ENCODE assay signal across 1 cellular context in the genomic region with DNA sequence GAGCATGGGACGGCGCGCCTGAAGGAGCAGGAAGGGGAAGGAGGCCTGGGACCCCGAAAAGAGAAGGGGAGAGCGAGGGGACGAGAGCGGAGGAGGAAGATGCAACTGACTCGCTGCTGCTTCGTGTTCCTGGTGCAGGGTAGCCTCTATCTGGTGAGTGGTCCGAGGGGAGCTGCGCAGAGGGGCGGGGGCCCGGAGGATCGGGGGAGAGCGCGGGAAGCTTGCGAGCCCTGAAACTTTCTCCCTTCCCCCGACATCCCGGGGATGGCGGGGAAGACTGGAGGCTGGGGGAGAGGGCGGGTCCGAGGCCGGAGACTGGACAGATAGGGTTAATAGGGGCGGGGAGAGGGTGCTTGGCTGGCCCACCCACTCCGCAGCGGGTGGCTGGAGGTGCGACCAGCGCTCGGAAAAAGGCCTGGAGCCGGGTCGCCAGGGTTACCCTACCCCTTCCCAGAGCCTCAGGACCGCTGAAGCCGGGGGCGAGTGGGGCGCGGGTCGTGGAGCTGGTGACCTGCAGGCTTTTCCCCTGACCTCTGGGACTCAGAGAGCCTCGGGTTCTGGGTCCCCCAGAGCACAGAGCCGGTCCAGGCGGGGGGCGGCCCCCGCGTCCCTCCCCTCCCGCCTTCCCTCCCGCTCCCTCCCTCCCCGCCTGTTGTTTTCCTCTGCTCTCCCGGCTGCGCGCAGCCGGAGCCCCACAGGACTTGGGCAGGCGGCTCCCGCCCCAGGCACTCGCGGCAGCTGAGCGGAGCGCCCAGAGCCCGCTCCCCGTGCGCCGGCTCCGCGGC.
A peak's percentile ranks its signal among the peaks of the same experiment; 100 is the strongest.
TF ChIP-seq lines count a peak whose summit lies in the region.

No MANE protein-coding gene starts in this region.

TF ChIP-seq in HepG2, 621 proteins besides CTCF, POLR2A, EP300 and RAD21 (continued from another document and continues in another):
- TF ChIP-seq, protein P1, sequence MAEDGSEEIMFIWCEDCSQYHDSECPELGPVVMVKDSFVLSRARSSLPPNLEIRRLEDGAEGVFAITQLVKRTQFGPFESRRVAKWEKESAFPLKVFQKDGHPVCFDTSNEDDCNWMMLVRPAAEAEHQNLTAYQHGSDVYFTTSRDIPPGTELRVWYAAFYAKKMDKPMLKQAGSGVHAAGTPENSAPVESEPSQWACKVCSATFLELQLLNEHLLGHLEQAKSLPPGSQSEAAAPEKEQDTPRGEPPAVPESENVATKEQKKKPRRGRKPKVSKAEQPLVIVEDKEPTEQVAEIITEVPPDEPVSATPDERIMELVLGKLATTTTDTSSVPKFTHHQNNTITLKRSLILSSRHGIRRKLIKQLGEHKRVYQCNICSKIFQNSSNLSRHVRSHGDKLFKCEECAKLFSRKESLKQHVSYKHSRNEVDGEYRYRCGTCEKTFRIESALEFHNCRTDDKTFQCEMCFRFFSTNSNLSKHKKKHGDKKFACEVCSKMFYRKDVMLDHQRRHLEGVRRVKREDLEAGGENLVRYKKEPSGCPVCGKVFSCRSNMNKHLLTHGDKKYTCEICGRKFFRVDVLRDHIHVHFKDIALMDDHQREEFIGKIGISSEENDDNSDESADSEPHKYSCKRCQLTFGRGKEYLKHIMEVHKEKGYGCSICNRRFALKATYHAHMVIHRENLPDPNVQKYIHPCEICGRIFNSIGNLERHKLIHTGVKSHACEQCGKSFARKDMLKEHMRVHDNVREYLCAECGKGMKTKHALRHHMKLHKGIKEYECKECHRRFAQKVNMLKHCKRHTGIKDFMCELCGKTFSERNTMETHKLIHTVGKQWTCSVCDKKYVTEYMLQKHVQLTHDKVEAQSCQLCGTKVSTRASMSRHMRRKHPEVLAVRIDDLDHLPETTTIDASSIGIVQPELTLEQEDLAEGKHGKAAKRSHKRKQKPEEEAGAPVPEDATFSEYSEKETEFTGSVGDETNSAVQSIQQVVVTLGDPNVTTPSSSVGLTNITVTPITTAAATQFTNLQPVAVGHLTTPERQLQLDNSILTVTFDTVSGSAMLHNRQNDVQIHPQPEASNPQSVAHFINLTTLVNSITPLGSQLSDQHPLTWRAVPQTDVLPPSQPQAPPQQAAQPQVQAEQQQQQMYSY (CRISPR knock-in tag; IDR thresholded peaks at IDR 0.05) = peak; percentile 90
- TF ChIP-seq ZNF569 (CRISPR knock-in tag; IDR thresholded peaks at IDR 0.05; ENCODE audit: borderline replicate concordance) = no peak
- TF ChIP-seq, protein P2, sequence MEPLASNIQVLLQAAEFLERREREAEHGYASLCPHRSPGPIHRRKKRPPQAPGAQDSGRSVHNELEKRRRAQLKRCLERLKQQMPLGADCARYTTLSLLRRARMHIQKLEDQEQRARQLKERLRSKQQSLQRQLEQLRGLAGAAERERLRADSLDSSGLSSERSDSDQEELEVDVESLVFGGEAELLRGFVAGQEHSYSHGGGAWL (CRISPR knock-in tag; IDR thresholded peaks at IDR 0.05) = peak; percentile 40; the same call in 1 of the 2 replicates
- no peak for TF ChIP-seq GPN1 (CRISPR knock-in tag; IDR thresholded peaks at IDR 0.05; ENCODE audit: borderline replicate concordance)
- TF ChIP-seq ZNF205 (CRISPR knock-in tag; IDR thresholded peaks at IDR 0.05) = 0 out of 2 replicates have a peak, but pooled peaks have one; percentile 30
- TF ChIP-seq, protein P3, sequence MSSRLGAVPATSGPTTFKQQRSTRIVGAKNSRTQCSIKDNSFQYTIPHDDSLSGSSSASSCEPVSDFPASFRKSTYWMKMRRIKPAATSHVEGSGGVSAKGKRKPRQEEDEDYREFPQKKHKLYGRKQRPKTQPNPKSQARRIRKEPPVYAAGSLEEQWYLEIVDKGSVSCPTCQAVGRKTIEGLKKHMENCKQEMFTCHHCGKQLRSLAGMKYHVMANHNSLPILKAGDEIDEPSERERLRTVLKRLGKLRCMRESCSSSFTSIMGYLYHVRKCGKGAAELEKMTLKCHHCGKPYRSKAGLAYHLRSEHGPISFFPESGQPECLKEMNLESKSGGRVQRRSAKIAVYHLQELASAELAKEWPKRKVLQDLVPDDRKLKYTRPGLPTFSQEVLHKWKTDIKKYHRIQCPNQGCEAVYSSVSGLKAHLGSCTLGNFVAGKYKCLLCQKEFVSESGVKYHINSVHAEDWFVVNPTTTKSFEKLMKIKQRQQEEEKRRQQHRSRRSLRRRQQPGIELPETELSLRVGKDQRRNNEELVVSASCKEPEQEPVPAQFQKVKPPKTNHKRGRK (CRISPR knock-in tag; IDR thresholded peaks at IDR 0.05) = no peak
- TF ChIP-seq ZSCAN31 (CRISPR knock-in tag; IDR thresholded peaks at IDR 0.05; ENCODE audit: low read depth) = peak; percentile 27; the same call in 1 of the 2 replicates
- no peak for TF ChIP-seq CEBPG (CRISPR knock-in tag; IDR thresholded peaks at IDR 0.05)
- TF ChIP-seq, protein P4, sequence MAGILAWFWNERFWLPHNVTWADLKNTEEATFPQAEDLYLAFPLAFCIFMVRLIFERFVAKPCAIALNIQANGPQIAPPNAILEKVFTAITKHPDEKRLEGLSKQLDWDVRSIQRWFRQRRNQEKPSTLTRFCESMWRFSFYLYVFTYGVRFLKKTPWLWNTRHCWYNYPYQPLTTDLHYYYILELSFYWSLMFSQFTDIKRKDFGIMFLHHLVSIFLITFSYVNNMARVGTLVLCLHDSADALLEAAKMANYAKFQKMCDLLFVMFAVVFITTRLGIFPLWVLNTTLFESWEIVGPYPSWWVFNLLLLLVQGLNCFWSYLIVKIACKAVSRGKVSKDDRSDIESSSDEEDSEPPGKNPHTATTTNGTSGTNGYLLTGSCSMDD (CRISPR knock-in tag; IDR thresholded peaks at IDR 0.05) = no peak
- no peak for TF ChIP-seq ZBTB1 (CRISPR knock-in tag; IDR thresholded peaks at IDR 0.05; ENCODE audit: borderline replicate concordance)
- no peak for TF ChIP-seq ZNF775 (CRISPR knock-in tag; IDR thresholded peaks at IDR 0.05; ENCODE audit: borderline replicate concordance)
- TF ChIP-seq, protein P5, sequence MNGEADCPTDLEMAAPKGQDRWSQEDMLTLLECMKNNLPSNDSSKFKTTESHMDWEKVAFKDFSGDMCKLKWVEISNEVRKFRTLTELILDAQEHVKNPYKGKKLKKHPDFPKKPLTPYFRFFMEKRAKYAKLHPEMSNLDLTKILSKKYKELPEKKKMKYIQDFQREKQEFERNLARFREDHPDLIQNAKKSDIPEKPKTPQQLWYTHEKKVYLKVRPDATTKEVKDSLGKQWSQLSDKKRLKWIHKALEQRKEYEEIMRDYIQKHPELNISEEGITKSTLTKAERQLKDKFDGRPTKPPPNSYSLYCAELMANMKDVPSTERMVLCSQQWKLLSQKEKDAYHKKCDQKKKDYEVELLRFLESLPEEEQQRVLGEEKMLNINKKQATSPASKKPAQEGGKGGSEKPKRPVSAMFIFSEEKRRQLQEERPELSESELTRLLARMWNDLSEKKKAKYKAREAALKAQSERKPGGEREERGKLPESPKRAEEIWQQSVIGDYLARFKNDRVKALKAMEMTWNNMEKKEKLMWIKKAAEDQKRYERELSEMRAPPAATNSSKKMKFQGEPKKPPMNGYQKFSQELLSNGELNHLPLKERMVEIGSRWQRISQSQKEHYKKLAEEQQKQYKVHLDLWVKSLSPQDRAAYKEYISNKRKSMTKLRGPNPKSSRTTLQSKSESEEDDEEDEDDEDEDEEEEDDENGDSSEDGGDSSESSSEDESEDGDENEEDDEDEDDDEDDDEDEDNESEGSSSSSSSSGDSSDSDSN (CRISPR knock-in tag; IDR thresholded peaks at IDR 0.05) = peak; percentile 70; the same call in 1 of the 2 replicates
- no peak for TF ChIP-seq RBFOX2 (IDR thresholded peaks at IDR 0.05; ENCODE audit: low read depth, low read length)
- TF ChIP-seq, protein P6, sequence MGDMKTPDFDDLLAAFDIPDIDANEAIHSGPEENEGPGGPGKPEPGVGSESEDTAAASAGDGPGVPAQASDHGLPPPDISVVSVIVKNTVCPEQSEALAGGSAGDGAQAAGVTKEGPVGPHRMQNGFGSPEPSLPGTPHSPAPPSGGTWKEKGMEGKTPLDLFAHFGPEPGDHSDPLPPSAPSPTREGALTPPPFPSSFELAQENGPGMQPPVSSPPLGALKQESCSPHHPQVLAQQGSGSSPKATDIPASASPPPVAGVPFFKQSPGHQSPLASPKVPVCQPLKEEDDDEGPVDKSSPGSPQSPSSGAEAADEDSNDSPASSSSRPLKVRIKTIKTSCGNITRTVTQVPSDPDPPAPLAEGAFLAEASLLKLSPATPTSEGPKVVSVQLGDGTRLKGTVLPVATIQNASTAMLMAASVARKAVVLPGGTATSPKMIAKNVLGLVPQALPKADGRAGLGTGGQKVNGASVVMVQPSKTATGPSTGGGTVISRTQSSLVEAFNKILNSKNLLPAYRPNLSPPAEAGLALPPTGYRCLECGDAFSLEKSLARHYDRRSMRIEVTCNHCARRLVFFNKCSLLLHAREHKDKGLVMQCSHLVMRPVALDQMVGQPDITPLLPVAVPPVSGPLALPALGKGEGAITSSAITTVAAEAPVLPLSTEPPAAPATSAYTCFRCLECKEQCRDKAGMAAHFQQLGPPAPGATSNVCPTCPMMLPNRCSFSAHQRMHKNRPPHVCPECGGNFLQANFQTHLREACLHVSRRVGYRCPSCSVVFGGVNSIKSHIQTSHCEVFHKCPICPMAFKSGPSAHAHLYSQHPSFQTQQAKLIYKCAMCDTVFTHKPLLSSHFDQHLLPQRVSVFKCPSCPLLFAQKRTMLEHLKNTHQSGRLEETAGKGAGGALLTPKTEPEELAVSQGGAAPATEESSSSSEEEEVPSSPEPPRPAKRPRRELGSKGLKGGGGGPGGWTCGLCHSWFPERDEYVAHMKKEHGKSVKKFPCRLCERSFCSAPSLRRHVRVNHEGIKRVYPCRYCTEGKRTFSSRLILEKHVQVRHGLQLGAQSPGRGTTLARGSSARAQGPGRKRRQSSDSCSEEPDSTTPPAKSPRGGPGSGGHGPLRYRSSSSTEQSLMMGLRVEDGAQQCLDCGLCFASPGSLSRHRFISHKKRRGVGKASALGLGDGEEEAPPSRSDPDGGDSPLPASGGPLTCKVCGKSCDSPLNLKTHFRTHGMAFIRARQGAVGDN (CRISPR knock-in tag; IDR thresholded peaks at IDR 0.05) = peak; percentile 9; the same call in 1 of the 2 replicates
- no peak for TF ChIP-seq RBAK (CRISPR knock-in tag; IDR thresholded peaks at IDR 0.05)
- no peak for TF ChIP-seq ZNF75D (CRISPR knock-in tag; IDR thresholded peaks at IDR 0.05; ENCODE audit: borderline replicate concordance)
- TF ChIP-seq ESRRA (CRISPR knock-in tag; IDR thresholded peaks at IDR 0.05; ENCODE audit: low read depth) = no peak
- no peak for TF ChIP-seq FLYWCH1 (CRISPR knock-in tag; IDR thresholded peaks at IDR 0.05)
- TF ChIP-seq TBX2 (CRISPR knock-in tag; IDR thresholded peaks at IDR 0.05; ENCODE audit: borderline replicate concordance) = 0 out of 2 replicates have a peak, but pooled peaks have one; percentile 1
- TF ChIP-seq, protein P7, sequence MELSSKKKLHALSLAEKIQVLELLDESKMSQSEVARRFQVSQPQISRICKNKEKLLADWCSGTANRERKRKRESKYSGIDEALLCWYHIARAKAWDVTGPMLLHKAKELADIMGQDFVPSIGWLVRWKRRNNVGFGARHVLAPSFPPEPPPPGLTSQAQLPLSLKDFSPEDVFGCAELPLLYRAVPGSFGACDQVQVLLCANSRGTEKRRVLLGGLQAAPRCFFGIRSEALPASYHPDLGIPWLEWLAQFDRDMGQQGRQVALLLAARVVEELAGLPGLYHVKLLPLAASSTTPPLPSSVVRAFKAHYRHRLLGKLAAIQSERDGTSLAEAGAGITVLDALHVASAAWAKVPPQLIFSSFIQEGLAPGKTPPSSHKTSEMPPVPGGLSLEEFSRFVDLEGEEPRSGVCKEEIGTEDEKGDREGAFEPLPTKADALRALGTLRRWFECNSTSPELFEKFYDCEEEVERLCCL (CRISPR knock-in tag; IDR thresholded peaks at IDR 0.05; ENCODE audit: borderline replicate concordance) = no peak
- TF ChIP-seq ZNF558 (CRISPR knock-in tag; IDR thresholded peaks at IDR 0.05; ENCODE audit: borderline replicate concordance) = no peak
- TF ChIP-seq ZNF20 (CRISPR knock-in tag; IDR thresholded peaks at IDR 0.05) = no peak
- no peak for TF ChIP-seq KDM6A (CRISPR knock-in tag; IDR thresholded peaks at IDR 0.05; ENCODE audit: low read depth)
- no peak for TF ChIP-seq NCOA2 (CRISPR knock-in tag; IDR thresholded peaks at IDR 0.05)
- TF ChIP-seq HIVEP1 (CRISPR knock-in tag; IDR thresholded peaks at IDR 0.05) = no peak
- TF ChIP-seq ZNF431 (CRISPR knock-in tag; IDR thresholded peaks at IDR 0.05; ENCODE audit: borderline replicate concordance, low read depth) = no peak
- TF ChIP-seq ZNF720 (CRISPR knock-in tag; IDR thresholded peaks at IDR 0.05) = no peak
- TF ChIP-seq FOXA1 (IDR thresholded peaks at IDR 0.05) = no peak
- TF ChIP-seq FOXA1 (CRISPR knock-in tag; IDR thresholded peaks at IDR 0.05) = no peak
- no peak for TF ChIP-seq TGIF2 (CRISPR knock-in tag; IDR thresholded peaks at IDR 0.05)
- TF ChIP-seq ZNF792 (CRISPR knock-in tag; IDR thresholded peaks at IDR 0.05) = no peak
- TF ChIP-seq HDAC2 (CRISPR knock-in tag; IDR thresholded peaks at IDR 0.05) = no peak
- TF ChIP-seq, protein P8, sequence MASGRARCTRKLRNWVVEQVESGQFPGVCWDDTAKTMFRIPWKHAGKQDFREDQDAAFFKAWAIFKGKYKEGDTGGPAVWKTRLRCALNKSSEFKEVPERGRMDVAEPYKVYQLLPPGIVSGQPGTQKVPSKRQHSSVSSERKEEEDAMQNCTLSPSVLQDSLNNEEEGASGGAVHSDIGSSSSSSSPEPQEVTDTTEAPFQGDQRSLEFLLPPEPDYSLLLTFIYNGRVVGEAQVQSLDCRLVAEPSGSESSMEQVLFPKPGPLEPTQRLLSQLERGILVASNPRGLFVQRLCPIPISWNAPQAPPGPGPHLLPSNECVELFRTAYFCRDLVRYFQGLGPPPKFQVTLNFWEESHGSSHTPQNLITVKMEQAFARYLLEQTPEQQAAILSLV (CRISPR knock-in tag; IDR thresholded peaks at IDR 0.05; ENCODE audit: borderline replicate concordance) = no peak
- TF ChIP-seq ZNF83 (CRISPR knock-in tag; IDR thresholded peaks at IDR 0.05; ENCODE audit: borderline replicate concordance) = no peak
- TF ChIP-seq PPARG (CRISPR knock-in tag; conservative IDR thresholded peaks at IDR 0.05) = no peak
- TF ChIP-seq GTF3A (CRISPR knock-in tag; conservative IDR thresholded peaks at IDR 0.05) = no peak
- TF ChIP-seq ZNF430 (CRISPR knock-in tag; IDR thresholded peaks at IDR 0.05) = no peak
- TF ChIP-seq ZNF138 (CRISPR knock-in tag; IDR thresholded peaks at IDR 0.05; ENCODE audit: low read depth) = no peak
- TF ChIP-seq ZNF446 (CRISPR knock-in tag; IDR thresholded peaks at IDR 0.05) = no peak; the same call in 1 of the 2 replicates
- no peak for TF ChIP-seq GLI4 (CRISPR knock-in tag; IDR thresholded peaks at IDR 0.05; ENCODE audit: borderline replicate concordance)
- TF ChIP-seq LCORL (IDR thresholded peaks at IDR 0.05) = no peak
- TF ChIP-seq LCORL (CRISPR knock-in tag; IDR thresholded peaks at IDR 0.05) = 0 out of 2 replicates have a peak, but pooled peaks have one; percentile 4
- no peak for TF ChIP-seq ZMAT3 (CRISPR knock-in tag; conservative IDR thresholded peaks at IDR 0.05)
- TF ChIP-seq, protein P9, sequence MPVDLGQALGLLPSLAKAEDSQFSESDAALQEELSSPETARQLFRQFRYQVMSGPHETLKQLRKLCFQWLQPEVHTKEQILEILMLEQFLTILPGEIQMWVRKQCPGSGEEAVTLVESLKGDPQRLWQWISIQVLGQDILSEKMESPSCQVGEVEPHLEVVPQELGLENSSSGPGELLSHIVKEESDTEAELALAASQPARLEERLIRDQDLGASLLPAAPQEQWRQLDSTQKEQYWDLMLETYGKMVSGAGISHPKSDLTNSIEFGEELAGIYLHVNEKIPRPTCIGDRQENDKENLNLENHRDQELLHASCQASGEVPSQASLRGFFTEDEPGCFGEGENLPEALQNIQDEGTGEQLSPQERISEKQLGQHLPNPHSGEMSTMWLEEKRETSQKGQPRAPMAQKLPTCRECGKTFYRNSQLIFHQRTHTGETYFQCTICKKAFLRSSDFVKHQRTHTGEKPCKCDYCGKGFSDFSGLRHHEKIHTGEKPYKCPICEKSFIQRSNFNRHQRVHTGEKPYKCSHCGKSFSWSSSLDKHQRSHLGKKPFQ (CRISPR knock-in tag; IDR thresholded peaks at IDR 0.05; ENCODE audit: insufficient replicate concordance) = no peak
- TF ChIP-seq CBX5 (CRISPR knock-in tag; IDR thresholded peaks at IDR 0.05; ENCODE audit: borderline replicate concordance) = no peak
- no peak for TF ChIP-seq IKZF4 (CRISPR knock-in tag; IDR thresholded peaks at IDR 0.05; ENCODE audit: borderline replicate concordance, low read depth, not compliant biosample characterization)
